In genomic region chr6:52761673-52762491, GRCh38 we compare ENCODE assay signal across 1 cellular context.
TF ChIP-seq lines count a peak whose summit lies in the region.

No MANE protein-coding gene starts in this region.

TF ChIP-seq in HepG2, 621 proteins besides CTCF, POLR2A, EP300 and RAD21 (continued from another document and continues in another):
- peak; percentile 75 for TF ChIP-seq SALL1 (CRISPR knock-in tag; IDR thresholded peaks at IDR 0.05)
- 0 out of 2 replicates have a peak, but pooled peaks have one; percentile 51 for TF ChIP-seq ZNF512B (CRISPR knock-in tag; IDR thresholded peaks at IDR 0.05; ENCODE audit: borderline replicate concordance)
- TF ChIP-seq ZNF670 (CRISPR knock-in tag; IDR thresholded peaks at IDR 0.05; ENCODE audit: borderline replicate concordance), result peak; percentile 61; the same call in 1 of the 2 replicates
- TF ChIP-seq FOXK1 (CRISPR knock-in tag; IDR thresholded peaks at IDR 0.05; ENCODE audit: borderline replicate concordance, low read depth), result peak; percentile 71
- TF ChIP-seq PPARG (CRISPR knock-in tag; conservative IDR thresholded peaks at IDR 0.05), result 0 out of 2 replicates have a peak, but pooled peaks have one; percentile 26
- peak; percentile 80; the same call in 1 of the 2 replicates for TF ChIP-seq ZNF609 (CRISPR knock-in tag; IDR thresholded peaks at IDR 0.05; ENCODE audit: borderline replicate concordance)
- TF ChIP-seq KLF16 (CRISPR knock-in tag; IDR thresholded peaks at IDR 0.05), result 0 out of 4 replicates have a peak, but pooled peaks of 1 of the 2 experiments have one; percentile 21
- TF ChIP-seq ISL2 (CRISPR knock-in tag; IDR thresholded peaks at IDR 0.05), result peak; percentile 56; the same call in 1 of the 2 replicates
- 0 out of 2 replicates have a peak, but pooled peaks have one; percentile 16 for TF ChIP-seq ZNF430 (CRISPR knock-in tag; IDR thresholded peaks at IDR 0.05)
- TF ChIP-seq SSRP1 (CRISPR knock-in tag; IDR thresholded peaks at IDR 0.05), result 0 out of 2 replicates have a peak, but pooled peaks have one; percentile 43
- TF ChIP-seq DMAP1 (CRISPR knock-in tag; IDR thresholded peaks at IDR 0.05), result peak; percentile 33; the same call in 1 of the 2 replicates
- 0 out of 2 replicates have a peak, but pooled peaks have one; percentile 48 for TF ChIP-seq ZNF34 (CRISPR knock-in tag; IDR thresholded peaks at IDR 0.05; ENCODE audit: borderline replicate concordance)
- TF ChIP-seq RCOR2 (CRISPR knock-in tag; IDR thresholded peaks at IDR 0.05), result peak; percentile 92
- 0 out of 2 replicates have a peak, but pooled peaks have one; percentile 12 for TF ChIP-seq MLX (CRISPR knock-in tag; IDR thresholded peaks at IDR 0.05)
- TF ChIP-seq FOXP4 (CRISPR knock-in tag; IDR thresholded peaks at IDR 0.05), result peak; percentile 81
- 0 out of 2 replicates have a peak, but pooled peaks have one; percentile 32 for TF ChIP-seq DMTF1 (CRISPR knock-in tag; IDR thresholded peaks at IDR 0.05)
- 0 out of 2 replicates have a peak, but pooled peaks have one; percentile 12 for TF ChIP-seq KMT2A (CRISPR knock-in tag; IDR thresholded peaks at IDR 0.05)
- 0 out of 2 replicates have a peak, but pooled peaks have one; percentile 15 for TF ChIP-seq ZNF605 (CRISPR knock-in tag; IDR thresholded peaks at IDR 0.05)
- peak; percentile 26; the same call in 1 of the 2 replicates for TF ChIP-seq NFIC (IDR thresholded peaks at IDR 0.05; ENCODE audit: low read length)
- peak; percentile 84; the same call in 1 of the 2 replicates for TF ChIP-seq ZNF281 (CRISPR knock-in tag; IDR thresholded peaks at IDR 0.05; ENCODE audit: borderline replicate concordance)
- 0 out of 2 replicates have a peak, but pooled peaks have one; percentile 46 for TF ChIP-seq ZNF614 (CRISPR knock-in tag; IDR thresholded peaks at IDR 0.05; ENCODE audit: borderline replicate concordance)
- 0 out of 2 replicates have a peak, but pooled peaks have one; percentile 74 for TF ChIP-seq SIX4 (CRISPR knock-in tag; IDR thresholded peaks at IDR 0.05)
- TF ChIP-seq MBNL3 (CRISPR knock-in tag; conservative IDR thresholded peaks at IDR 0.05), result peak; percentile 74; the same call in 1 of the 2 replicates
- TF ChIP-seq PHF21A (CRISPR knock-in tag; IDR thresholded peaks at IDR 0.05), result 0 out of 2 replicates have a peak, but pooled peaks have one; percentile 35
- peak; percentile 8; the same call in 1 of the 2 replicates for TF ChIP-seq MIER2 (CRISPR knock-in tag; IDR thresholded peaks at IDR 0.05)
- TF ChIP-seq EHMT2 (IDR thresholded peaks at IDR 0.05; ENCODE audit: borderline replicate concordance, low read depth, low read length), result 0 out of 2 replicates have a peak, but pooled peaks have one; percentile 30
- TF ChIP-seq ZNF691 (CRISPR knock-in tag; IDR thresholded peaks at IDR 0.05; ENCODE audit: borderline replicate concordance, low read depth), result peak; percentile 54; the same call in 1 of the 2 replicates
- 0 out of 2 replicates have a peak, but pooled peaks have one; percentile 17 for TF ChIP-seq ZNF205 (CRISPR knock-in tag; IDR thresholded peaks at IDR 0.05)
- TF ChIP-seq ZFY (CRISPR knock-in tag; IDR thresholded peaks at IDR 0.05), result peak; percentile 22; the same call in 1 of the 2 replicates
- peak; percentile 80 for TF ChIP-seq RERE (CRISPR knock-in tag; IDR thresholded peaks at IDR 0.05; ENCODE audit: low read depth)
- TF ChIP-seq ZNF644 (CRISPR knock-in tag; IDR thresholded peaks at IDR 0.05; ENCODE audit: low read depth), result peak; percentile 61; the same call in 1 of the 2 replicates
